8 cellular contexts compared by ENCODE assay signal in the genomic region with DNA sequence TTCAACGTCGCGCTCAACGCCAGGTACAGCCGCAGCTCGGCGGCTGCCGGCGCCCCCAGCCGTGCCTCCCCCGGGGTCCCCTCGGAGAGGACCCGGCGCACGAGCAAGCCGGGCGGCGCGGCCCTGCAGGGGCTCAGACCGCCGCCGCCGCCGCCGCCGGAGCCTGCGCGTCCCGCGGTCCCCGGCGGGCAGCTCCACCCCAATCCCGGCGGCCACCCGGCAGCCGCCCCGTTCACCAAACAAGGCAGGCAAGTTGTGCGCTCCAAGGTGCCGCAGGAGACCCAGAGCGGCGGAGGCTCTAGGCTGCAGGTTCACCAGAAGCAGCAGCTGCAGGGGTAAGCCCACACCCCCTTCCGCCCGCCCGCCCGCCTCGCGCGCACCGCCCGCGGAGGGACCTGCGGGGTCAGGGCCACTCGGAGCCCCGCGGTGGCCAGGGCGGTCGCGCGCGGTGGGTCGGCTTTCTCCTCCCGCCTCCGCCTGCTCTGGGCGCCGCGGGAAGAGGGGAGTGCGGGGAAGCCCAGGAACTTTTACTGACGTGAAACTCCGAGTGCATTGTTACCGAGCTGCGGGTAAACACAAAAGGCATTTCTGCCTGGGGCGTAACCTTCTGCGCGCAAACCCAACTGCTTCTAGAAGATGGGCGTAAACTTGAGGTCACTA. TPM values are rescaled to one million over a fixed set of nuclear protein-coding genes. Genes with fewer than 3 reads are reported as not detected.
DNase-seq lines count a peak whose midpoint lies in the region; ATAC-seq lines count a peak whose summit lies in the region.

No MANE protein-coding gene starts in this region.

- no peaks in the 10 kb centered on the region for H3K36me3 Mint-ChIP-seq in activated naive CD4-positive, alpha-beta T cell treated with anti-CD3 and anti-CD28 coated beads, Interleukin-2, amount 50 U/mL, for 24 hours

- H3K9me3 Mint-ChIP-seq in activated naive CD4-positive, alpha-beta T cell treated with anti-CD3 and anti-CD28 coated beads, Interleukin-2, amount 50 U/mL, for 24 hours = no peaks in the 10 kb centered on the region

- DNase-seq in ELF-1 (ENCODE audit: low read depth, low spot score) (peak; percentile 88), NCI-H146 (lab: John Stamatoyannopoulos, UW) (peak; percentile 56), left ventricle myocardium superior (peak; percentile 71), retina (peak; percentile 77), NCI-H524 treated with DMSO at 0.1 percent for 48 hours (lab: John Stamatoyannopoulos, UW) (no peak), foreskin melanocyte (no peak)

- intact Hi-C loops in left ventricle myocardium superior (cut with micrococcal nuclease) = loop anchor here (5.0 kb wide), 1 partner anchor 175 kb away; no protein-coding TSS in a partner anchor

- H3K27me3 Mint-ChIP-seq in activated naive CD4-positive, alpha-beta T cell treated with anti-CD3 and anti-CD28 coated beads, Interleukin-2, amount 50 U/mL, for 24 hours = peaks cover 22% of the 10 kb centered on the region

- peak overlapping the region; percentile 77 for H3K4me3 Mint-ChIP-seq in activated naive CD4-positive, alpha-beta T cell treated with anti-CD3 and anti-CD28 coated beads, Interleukin-2, amount 50 U/mL, for 24 hours

- ATAC-seq in GM21737 (IDR thresholded peaks at IDR 0.05; ENCODE audit: unreplicated experiment) (peak; percentile 25), left ventricle myocardium superior (peak; percentile 55)

- H3K27ac Mint-ChIP-seq in activated naive CD4-positive, alpha-beta T cell treated with anti-CD3 and anti-CD28 coated beads, Interleukin-2, amount 50 U/mL, for 24 hours = no peak overlapping the region

- H3K4me1 Mint-ChIP-seq in activated naive CD4-positive, alpha-beta T cell treated with anti-CD3 and anti-CD28 coated beads, Interleukin-2, amount 50 U/mL, for 24 hours = peaks cover 5% of the 10 kb centered on the region

RNA-seq across cellular contexts. Expression of gene LTBP1, which starts 0.9 kb away (rescaled TPM):
- 72.5 TPM for total RNA-seq in left ventricle myocardium superior

Comparison
In these comparisons a context has a peak if more than half of its experiments do, and no peak if none do; other contexts are left out.
1. DNase-seq: peak in ELF-1 (single experiment), NCI-H146 (single experiment), left ventricle myocardium superior (single experiment) and retina (single experiment); none in NCI-H524 treated with DMSO at 0.1 percent for 48 hours (single experiment) and foreskin melanocyte (single experiment).